9 cellular contexts compared by ENCODE assay signal in the genomic region with DNA sequence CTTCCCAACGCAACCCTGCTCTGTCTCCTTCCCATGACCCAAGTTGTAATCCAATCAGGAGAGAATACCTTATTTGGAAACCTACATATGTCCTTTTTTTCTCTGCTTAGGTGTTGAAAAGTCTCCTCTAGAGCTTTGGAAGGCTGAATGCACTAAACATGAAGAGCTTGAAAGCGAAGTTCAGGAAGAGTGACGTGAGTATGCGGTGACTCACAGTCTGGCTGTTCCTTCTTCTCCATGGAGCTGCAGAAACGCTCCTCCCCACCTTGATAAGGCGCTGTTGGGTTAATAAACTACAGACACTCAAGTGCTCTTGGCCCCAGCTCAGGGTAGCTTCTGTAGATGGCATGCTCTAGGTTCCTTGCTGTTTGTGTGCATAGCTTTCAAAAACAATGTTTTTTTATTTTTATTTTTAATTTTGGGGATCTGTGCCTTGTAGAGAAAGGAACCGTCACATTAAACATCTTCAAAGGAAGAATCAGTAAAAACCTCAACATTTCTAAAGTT. TPM values are rescaled to one million over a fixed set of nuclear protein-coding genes. Genes with fewer than 3 reads are reported as not detected.
DNase-seq lines count a peak whose midpoint lies in the region; ATAC-seq and TF ChIP-seq lines count a peak whose summit lies in the region.
"Had no signal": no experiment of that assay in that cellular context is flagged by ENCODE, and none has a peak within 500 bp of the region (broad histone marks: within the 10 kb centered on the region; RNA-seq: fewer than 3 reads in every experiment).

No MANE protein-coding gene starts in this region.

- DNase-seq in GM04504 (ENCODE audit: low read depth) (peak; percentile 74), Right ventricle myocardium inferior (ENCODE audit: missing footprints) (peak; percentile 70), pulmonary artery endothelial cell (ENCODE audit: low read depth, low spot score) (peak; percentile 97), NK-92 (lab: John Stamatoyannopoulos, UW; ENCODE audit: unreplicated experiment) (no peak), NCI-H2081 (lab: John Stamatoyannopoulos, UW) (no peak)
- no peak for DNase-seq in activated CD4-positive, CD25-positive, alpha-beta regulatory T cell (lab: John Stamatoyannopoulos, UW)
- DNase-seq: WERI-Rb-1 had no signal

- peak; percentile 91 for ATAC-seq in SK-N-SH treated with all-trans-retinoic acid at 6 μM for 48 hours
- peak; percentile 94 for ATAC-seq in Right ventricle myocardium inferior
- ATAC-seq in HG02852 (IDR thresholded peaks at IDR 0.05; ENCODE audit: unreplicated experiment) = no peak

- intact Hi-C loops in Right ventricle myocardium inferior (cut with DNase I) = no loop called here

TF ChIP-seq in SK-N-SH treated with all-trans-retinoic acid at 6 μM for 48 hours, 23 proteins besides CTCF, POLR2A, EP300 and RAD21:
- TF ChIP-seq TCF4 (CRISPR knock-in tag; IDR thresholded peaks at IDR 0.05; ENCODE audit: borderline replicate concordance) (no peak), CSDC2 (CRISPR knock-in tag; IDR thresholded peaks at IDR 0.05) (no peak), ESRRG (CRISPR knock-in tag; IDR thresholded peaks at IDR 0.05) (no peak), ZNF8 (CRISPR knock-in tag; IDR thresholded peaks at IDR 0.05) (no peak), ISL1 (CRISPR knock-in tag; IDR thresholded peaks at IDR 0.05) (0 out of 2 replicates have a peak, but pooled peaks have one; percentile 6)

RNA-seq across cellular contexts. Expression of a gene that starts 30.7 kb away (rescaled TPM):
- 6.7 TPM for total RNA-seq in Right ventricle myocardium inferior
- 192 and 219 TPM in 2 replicates for total RNA-seq in pulmonary artery endothelial cell

Comparison
In these comparisons a context has a peak if more than half of its experiments do, and no peak if none do; other contexts are left out.
1. DNase-seq: peak in GM04504 (single experiment), Right ventricle myocardium inferior (single experiment) and pulmonary artery endothelial cell (single experiment); none in NK-92 (single experiment), NCI-H2081 (0 of 2) and activated CD4-positive, CD25-positive, alpha-beta regulatory T cell (0 of 4).
2. RNA of a gene that starts 30.7 kb away (total RNA-seq): 192 to 219 TPM in pulmonary artery endothelial cell; 6.7 TPM in Right ventricle myocardium inferior (single experiment); every median in the first group is over 10 times any median in the second.